Comparison of ENCODE assay signal across 2 cellular contexts in the genomic region with DNA sequence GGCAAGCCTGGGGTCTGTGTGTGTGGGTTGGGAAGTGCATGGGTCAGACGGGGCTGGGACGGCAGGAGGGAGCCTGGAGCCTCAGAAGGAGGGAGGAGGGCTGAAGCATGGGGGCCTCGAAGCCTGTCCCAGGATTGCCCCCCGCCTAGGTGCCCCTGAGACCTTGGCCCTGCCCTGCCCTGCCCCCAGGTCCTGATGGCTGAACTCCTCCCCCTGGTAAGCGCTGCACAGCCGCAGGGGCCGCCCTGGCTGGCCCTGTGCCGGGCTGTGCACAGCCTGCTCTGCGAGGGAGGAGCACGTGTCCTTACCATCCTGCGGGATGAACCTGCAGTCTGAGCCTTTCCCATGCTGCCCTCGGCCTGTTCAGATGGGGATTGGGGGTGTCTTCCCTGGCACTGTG.
TF ChIP-seq lines count a peak whose summit lies in the region.

No MANE protein-coding gene starts in this region.

TF ChIP-seq in HEK293T, 16 proteins besides CTCF, POLR2A, EP300 and RAD21:
- TF ChIP-seq ZNF384 (IDR thresholded peaks at IDR 0.05) (no peak), L3MBTL2 (conservative IDR thresholded peaks at IDR 0.05) (peak; percentile 46; the same call in 1 of the 2 replicates)

TF ChIP-seq in HepG2, 621 proteins besides CTCF, POLR2A, EP300 and RAD21:
- TF ChIP-seq ZNF598 (CRISPR knock-in tag; IDR thresholded peaks at IDR 0.05; ENCODE audit: borderline replicate concordance) (no peak), AGO2 (optimal IDR thresholded peaks at IDR 0.05; ENCODE audit: low read depth, low read length) (peak; percentile 50), ZNF331 (CRISPR knock-in tag; IDR thresholded peaks at IDR 0.05) (peak; percentile 46; the same call in 1 of the 2 replicates)
